Comparison of ENCODE assay signal across 9 cellular contexts in genomic region chr13:24272452-24273161, GRCh38. TPM values are rescaled to one million over a fixed set of nuclear protein-coding genes. Genes with fewer than 3 reads are reported as not detected.
DNase-seq lines count a peak whose midpoint lies in the region; ATAC-seq and TF ChIP-seq lines count a peak whose summit lies in the region.
"Had no signal": no experiment of that assay in that cellular context is flagged by ENCODE, and none has a peak within 500 bp of the region (broad histone marks: within the 10 kb centered on the region; RNA-seq: fewer than 3 reads in every experiment).

No MANE protein-coding gene starts in this region.

- 49% methylated on average over 18 of the region's 18 CpGs for WGBS in right cardiac atrium

- intact Hi-C loops in right cardiac atrium (cut with DNase I), result no loop called here

- H3K4me3 Mint-ChIP-seq in glutamatergic neuron (ENCODE audit: unreplicated experiment), result no peak overlapping the region

- DNase-seq in GM12864 (ENCODE audit: low read depth) (no peak), right cardiac atrium (peak; percentile 34 to 71 (median 58)), glutamatergic neuron (no peak), AG08396 (ENCODE audit: low spot score) (no peak), iPS-NIHi7 (ENCODE audit: extremely low spot score) (no peak)
- peak; percentile 55 for DNase-seq in activated CD8-positive, alpha-beta memory T cell treated with anti-CD3 and anti-CD28 coated beads, Interleukin-2, amount 50 U/mL, for 48 hours

- H3K4me1 Mint-ChIP-seq in glutamatergic neuron (ENCODE audit: low read depth, unreplicated experiment), result peaks cover 30% of the 10 kb centered on the region

- peak; percentile 8 to 9 for ATAC-seq in right cardiac atrium
- no peak for ATAC-seq in GM21576 (IDR thresholded peaks at IDR 0.05; ENCODE audit: unreplicated experiment)

- H3K4me3 ChIP-seq in GM12864 (ENCODE audit: low read depth, low read length) (peak overlapping the region; percentile 68; the same call in 1 of the 2 replicates), right cardiac atrium (ENCODE audit: low read length) (peak overlapping the region; percentile 66), skeletal muscle tissue (ENCODE audit: low read length in 3 of 3) (peak overlapping the region; percentile 58 to 82 (median 70))

- peaks cover 5% of the 10 kb centered on the region for H3K4me1 ChIP-seq in right cardiac atrium (ENCODE audit: control insufficient read depth, insufficient read depth, low read length)
- H3K4me1 ChIP-seq in skeletal muscle tissue (ENCODE audit: control insufficient read depth in 3 of 3, insufficient read depth in 3 of 3, low read length in 3 of 3), result peaks cover 14 to 28% (median 21%) of the 10 kb centered on the region in 3 donors

- H3K27me3 Mint-ChIP-seq in glutamatergic neuron (ENCODE audit: unreplicated experiment), result peaks cover 10% of the 10 kb centered on the region

- H3K36me3 Mint-ChIP-seq in glutamatergic neuron (ENCODE audit: unreplicated experiment), result no peaks in the 10 kb centered on the region

- H3K9ac ChIP-seq in skeletal muscle tissue (ENCODE audit: low read depth in 1 of 3, low read length in 3 of 3), result peak overlapping the region; percentile 58 to 76 (median 59)

- H3K9me3 ChIP-seq in right cardiac atrium (ENCODE audit: control insufficient read depth, low read length) (no peaks in the 10 kb centered on the region), skeletal muscle tissue (ENCODE audit: control insufficient read depth in 3 of 3, low read length in 3 of 3) (no peaks in the 10 kb centered on the region)
- H3K9me3 ChIP-seq: SJSA1 had no signal

- H3K36me3 ChIP-seq in skeletal muscle tissue (ENCODE audit: control insufficient read depth in 3 of 3, insufficient read depth in 3 of 3, low read length in 3 of 3), result no peaks in the 10 kb centered on the region
- H3K36me3 ChIP-seq: SJSA1 had no signal

- peak overlapping the region; percentile 89 for H3K27ac ChIP-seq in right cardiac atrium (ENCODE audit: low read length)
- peak overlapping the region; percentile 78 for H3K27ac ChIP-seq in skeletal muscle tissue (ENCODE audit: low read depth, low read length)
- H3K27ac ChIP-seq: SJSA1 had no signal

- H3K27me3 ChIP-seq in right cardiac atrium (ENCODE audit: control insufficient read depth, insufficient read depth) (no peaks in the 10 kb centered on the region), skeletal muscle tissue (ENCODE audit: control insufficient read depth in 3 of 3, insufficient read depth in 3 of 3, low read length in 3 of 3) (peaks cover 6 to 9% (median 7%) of the 10 kb centered on the region in 3 donors)
- H3K27me3 ChIP-seq: SJSA1 had no signal

- TF ChIP-seq CTCF in GM12864 (IDR thresholded peaks at IDR 0.05; ENCODE audit: low read depth, low read length, missing control alignments), result no peak
- TF ChIP-seq CTCF in glutamatergic neuron (IDR thresholded peaks at IDR 0.05; ENCODE audit: partially characterized antibody, unreplicated experiment), result no peak

- H3K27ac Mint-ChIP-seq in glutamatergic neuron (ENCODE audit: unreplicated experiment), result no peak overlapping the region

- peaks cover 7% of the 10 kb centered on the region for H3K9me3 Mint-ChIP-seq in glutamatergic neuron (ENCODE audit: unreplicated experiment)

RNA-seq across cellular contexts. Expression of gene C1QTNF9, which starts 36.8 kb away (rescaled TPM):
- total RNA-seq in right cardiac atrium, result 1 to 10 TPM in 1 of 4 donors, under 1 TPM in 3; 0.12 to 1.1 (median 0.49) TPM
- 1.8 TPM for polyA plus RNA-seq in right cardiac atrium
- 2.6 TPM for total RNA-seq in skeletal muscle tissue
- total RNA-seq in glutamatergic neuron (ENCODE audit: unreplicated experiment), result not detected
- total RNA-seq: SJSA1 had no signal

Comparison
In these comparisons a context has a peak if more than half of its experiments do, and no peak if none do; other contexts are left out.
1. DNase-seq: peak in activated CD8-positive, alpha-beta memory T cell treated with anti-CD3 and anti-CD28 coated beads, Interleukin-2, amount 50 U/mL, for 48 hours (single experiment) and right cardiac atrium (3 of 3); none in GM12864 (single experiment), glutamatergic neuron (single experiment), AG08396 (single experiment) and iPS-NIHi7 (single experiment).
2. Peak in every context shown above with its lines, with median percentiles within 50 percentile points of each other: H3K4me3 ChIP-seq.